ENCODE assay signal across 22 cellular contexts in the genomic region with DNA sequence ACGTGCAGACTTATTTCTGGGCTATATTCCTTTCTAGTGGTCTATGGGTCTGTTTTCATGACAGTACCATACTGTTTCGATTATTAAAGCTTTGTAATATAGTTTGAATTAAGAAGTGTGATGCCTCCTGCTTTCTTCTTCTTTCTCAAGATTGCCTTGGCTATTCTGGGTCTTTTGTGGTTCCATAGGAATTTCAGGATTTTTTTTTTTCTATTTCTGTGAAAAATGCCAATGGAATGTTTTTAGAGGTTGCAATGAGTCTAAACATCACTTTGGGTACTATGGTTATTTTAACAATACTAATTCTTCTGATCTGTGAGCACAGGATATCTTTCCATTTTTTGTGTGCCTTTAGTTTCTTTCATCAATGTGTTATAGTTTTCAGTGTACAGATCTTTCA.
"Had no signal": no experiment of that assay in that cellular context is flagged by ENCODE, and none has a peak within 500 bp of the region (broad histone marks: within the 10 kb centered on the region; RNA-seq: fewer than 3 reads in every experiment).

No MANE protein-coding gene starts in this region.

- H3K9ac ChIP-seq: parathyroid adenoma had no signal

- H3K27me3 ChIP-seq: gastrocnemius medialis, heart right ventricle, spleen, testis, tibial nerve, upper lobe of right lung had no signal

- H2AFZ ChIP-seq: parathyroid adenoma had no signal

- H3K4me1 ChIP-seq: gastrocnemius medialis, heart right ventricle, parathyroid adenoma, psoas muscle, right lobe of liver, spleen, testis, tibial nerve, upper lobe of right lung had no signal

- H3K27ac ChIP-seq: coronary artery, gastrocnemius medialis, heart right ventricle, parathyroid adenoma, psoas muscle, right lobe of liver, spleen, testis, tibial nerve, upper lobe of right lung had no signal

- H3K9me3 ChIP-seq: gastrocnemius medialis, right lobe of liver, testis had no signal

- H3K79me2 ChIP-seq: parathyroid adenoma had no signal

- ATAC-seq: gastrocnemius medialis; heart right ventricle; left lobe of liver; naive thymus-derived CD4-positive, alpha-beta T cell; psoas muscle; right lobe of liver; stimulated activated naive B cell treated with anti-CD40 and anti-IgM and Interleukin-4, amounts not matched to agents 10 μg/mL and 1 μg/mL and 100 μg/mL, for 72 hours; stimulated activated naive CD8-positive, alpha-beta T cell treated with anti-CD3 and anti-CD28 coated beads, Interleukin-15, amount 100 ng/mL, for 72 hours; upper lobe of right lung had no signal

- H3K4me3 ChIP-seq: coronary artery, gastrocnemius medialis, heart right ventricle, psoas muscle, right lobe of liver, spleen, testis, tibial nerve, upper lobe of right lung had no signal

- H3K36me3 ChIP-seq: gastrocnemius medialis, heart right ventricle, right lobe of liver, spleen, tibial nerve, upper lobe of right lung had no signal

- DNase-seq: effector CD8-positive, alpha-beta T cell; gastrocnemius medialis; heart right ventricle; islet precursor cell; mammary epithelial cell; naive thymus-derived CD4-positive, alpha-beta T cell; nephron progenitor cell; psoas muscle; retina; right lobe of liver; spleen; stimulated activated CD4-positive, alpha-beta T cell treated with anti-CD3 and anti-CD28 coated beads, Interleukin-15, amount 100 ng/mL, for 24 hours; stimulated activated CD4-positive, alpha-beta T cell treated with anti-CD3 and anti-CD28 coated beads, Interleukin-1b, Interleukin-23, amount 100 ng/mL, for 48 hours; stimulated activated CD4-positive, alpha-beta T cell treated with anti-CD3 and anti-CD28 coated beads, Interleukin-4, amount 100 ng/mL, for 4 hours; stimulated activated naive B cell treated with anti-CD40 and anti-IgM and Interleukin-4, amounts not matched to agents 10 μg/mL and 1 μg/mL and 100 μg/mL, for 72 hours; stimulated activated naive CD8-positive, alpha-beta T cell treated with anti-CD3 and anti-CD28 coated beads, Interleukin-15, amount 100 ng/mL, for 72 hours; testis; upper lobe of right lung had no signal
